20 cellular contexts compared by ENCODE assay signal in the genomic region with DNA sequence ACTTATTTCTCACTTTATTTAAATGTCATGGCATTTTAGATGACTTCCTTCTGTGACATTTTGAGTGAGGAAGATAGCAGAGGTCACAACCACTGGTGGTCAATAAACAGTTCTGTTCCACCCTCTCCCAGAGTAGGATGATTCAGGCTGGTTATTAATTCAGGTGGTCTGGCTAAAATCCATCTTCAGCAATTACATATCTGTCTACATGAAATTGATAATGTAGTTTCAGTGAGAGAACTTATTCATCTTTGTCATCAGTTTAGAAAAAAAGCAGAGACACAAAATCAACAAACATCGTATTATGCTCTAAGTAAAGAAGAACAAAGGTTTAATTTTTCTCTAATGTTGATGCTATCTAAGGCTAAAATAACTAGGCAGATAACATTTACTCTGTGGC.
A peak's percentile ranks its signal among the peaks of the same experiment; 100 is the strongest.
DNase-seq lines count a peak whose midpoint lies in the region; ATAC-seq and TF ChIP-seq lines count a peak whose summit lies in the region.
"Had no signal": no experiment of that assay in that cellular context is flagged by ENCODE, and none has a peak within 500 bp of the region (broad histone marks: within the 10 kb centered on the region; RNA-seq: fewer than 3 reads in every experiment).

No MANE protein-coding gene starts in this region.

- CTCF ChIA-PET in SK-N-SH (lab: Yijun Ruan, JAX), result no interaction called here
- CTCF ChIA-PET in CD4-positive, alpha-beta T cell (lab: Charles Lee), result no interaction called here

- no peak overlapping the region for H3K27ac ChIP-seq in SK-N-SH (ENCODE audit: low read depth in 2 of 2, low read length in 1 of 2)
- H3K27ac ChIP-seq in CD4-positive, alpha-beta T cell (ENCODE audit: low read depth, low read length), result no peak overlapping the region
- H3K27ac ChIP-seq: 22Rv1; BLaER1 treated with 17β-estradiol and CSF1 and Interleukin-3, amounts not matched to agents 10 nM and 100 nM had no signal

- WGBS in SK-N-SH (ENCODE audit: low lambda C conversion rate), result 44% methylated on average over 1 of the region's 1 CpG

- POLR2A ChIA-PET in SK-N-SH (lab: Yijun Ruan, JAX), result no interaction called here
- POLR2A ChIA-PET in CD4-positive, alpha-beta T cell (lab: Charles Lee), result no interaction called here

- TF ChIP-seq EP300 in SK-N-SH (IDR thresholded peaks at IDR 0.05; ENCODE audit: borderline replicate concordance in 1 of 2, low read depth in 1 of 2, low read length in 1 of 2), result peak in 1 of 2 experiments; percentile 40; a peak in 1 of 4 replicates

- no peaks in the 10 kb centered on the region for H3F3A ChIP-seq in SK-N-SH (replicated peaks; ENCODE audit: insufficient read depth)

- H3K79me2 ChIP-seq in SK-N-SH (ENCODE audit: insufficient read depth), result no peaks in the 10 kb centered on the region

- in situ Hi-C loops in SK-MEL-5 (cut with HindIII; ENCODE audit: low pct_unique_long_range_greater_than_20kb, low sequenced_read_pairs), result no loop called here

- H3K9me3 Mint-ChIP-seq in CD4-positive, alpha-beta T cell, result peaks cover 4% of the 10 kb centered on the region
- no peaks in the 10 kb centered on the region for H3K9me3 Mint-ChIP-seq in osteocyte (ENCODE audit: unreplicated experiment)
- H3K9me3 Mint-ChIP-seq: GM23338, H9 had no signal

- H3K27me3 Mint-ChIP-seq in CD4-positive, alpha-beta T cell, result no peaks in the 10 kb centered on the region
- H3K27me3 Mint-ChIP-seq in osteocyte (ENCODE audit: unreplicated experiment), result peaks cover 9% of the 10 kb centered on the region
- H3K27me3 Mint-ChIP-seq: B cell; CD4-positive, alpha-beta memory T cell had no signal

- H3K27me3 ChIP-seq in BE2C (no peaks in the 10 kb centered on the region), SK-N-SH (ENCODE audit: insufficient read depth) (no peaks in the 10 kb centered on the region)
- no peaks in the 10 kb centered on the region for H3K27me3 ChIP-seq in CD4-positive, alpha-beta T cell (ENCODE audit: control insufficient read depth, insufficient read depth, low read length)
- H3K27me3 ChIP-seq: BLaER1 treated with 17β-estradiol and CSF1 and Interleukin-3, amounts not matched to agents 10 nM and 100 nM had no signal

- no peak overlapping the region for H3K4me2 ChIP-seq in SK-N-SH
- H3K4me2 ChIP-seq: BLaER1 treated with 17β-estradiol and CSF1 and Interleukin-3, amounts not matched to agents 10 nM and 100 nM; GM23338 had no signal

- no peak overlapping the region for H3K4me3 ChIP-seq in BE2C (ENCODE audit: low read depth, low read length)
- no peak overlapping the region for H3K4me3 ChIP-seq in SK-N-SH (ENCODE audit: low read depth in 2 of 2, low read length in 1 of 2)
- H3K4me3 ChIP-seq: BLaER1 treated with 17β-estradiol and CSF1 and Interleukin-3, amounts not matched to agents 10 nM and 100 nM; GM12878; GM23338 had no signal

- H3K9me2 ChIP-seq in SK-N-SH, result no peaks in the 10 kb centered on the region

- H3K27ac Mint-ChIP-seq in CD4-positive, alpha-beta T cell, result no peak overlapping the region
- no peak overlapping the region for H3K27ac Mint-ChIP-seq in osteocyte (ENCODE audit: unreplicated experiment)
- H3K27ac Mint-ChIP-seq: B cell; CD14-positive monocyte; CD4-positive, alpha-beta memory T cell; GM23338; H9 had no signal

- TF ChIP-seq CTCF in BE2C (IDR thresholded peaks at IDR 0.05; ENCODE audit: low read depth, low read length) (no peak), SK-N-SH (IDR thresholded peaks at IDR 0.05) (no peak), osteocyte (IDR thresholded peaks at IDR 0.05) (no peak)
- TF ChIP-seq CTCF in CD4-positive, alpha-beta T cell (IDR thresholded peaks at IDR 0.05), result no peak

- no peaks in the 10 kb centered on the region for H3K4me1 Mint-ChIP-seq in CD4-positive, alpha-beta T cell (ENCODE audit: low read depth)
- peaks cover 9% of the 10 kb centered on the region for H3K4me1 Mint-ChIP-seq in osteocyte (ENCODE audit: unreplicated experiment)
- H3K4me1 Mint-ChIP-seq: B cell; CD14-positive monocyte; CD4-positive, alpha-beta memory T cell; GM23338; H9 had no signal

- H3K9ac ChIP-seq in SK-N-SH, result no peak overlapping the region
- H3K9ac ChIP-seq: BLaER1 treated with 17β-estradiol and CSF1 and Interleukin-3, amounts not matched to agents 10 nM and 100 nM had no signal

- DNase-seq in BE2C, result peak; percentile 26
- peak; percentile 43 for DNase-seq in SK-MEL-5 (ENCODE audit: low read depth, low spot score)
- peak; percentile 24 for DNase-seq in SK-N-SH
- DNase-seq in foreskin melanocyte, result peak; percentile 11
- no peak for DNase-seq in CD4-positive, alpha-beta T cell
- DNase-seq in DMS79 (lab: John Stamatoyannopoulos, UW), result no peak
- no peak for DNase-seq in osteocyte (ENCODE audit: extremely low spot score, unreplicated experiment)
- DNase-seq: Caco-2; CD4-positive, alpha-beta memory T cell; DMS153; EL; GDM1; H9 had no signal

- no peak for TF ChIP-seq RAD21 in SK-N-SH (IDR thresholded peaks at IDR 0.05; ENCODE audit: low read length)

- no peak overlapping the region for H3K4me3 Mint-ChIP-seq in CD4-positive, alpha-beta T cell
- H3K4me3 Mint-ChIP-seq in osteocyte (ENCODE audit: unreplicated experiment), result no peak overlapping the region
- H3K4me3 Mint-ChIP-seq: B cell, CD14-positive monocyte, GM23338, H9 had no signal

- intact Hi-C loops in CD4-positive, alpha-beta T cell (cut with DNase I, micrococcal nuclease), result no loop called here

- H3K36me3 Mint-ChIP-seq in CD4-positive, alpha-beta T cell (ENCODE audit: low read depth), result no peaks in the 10 kb centered on the region
- H3K36me3 Mint-ChIP-seq in osteocyte (ENCODE audit: unreplicated experiment), result no peaks in the 10 kb centered on the region
- H3K36me3 Mint-ChIP-seq: CD14-positive monocyte; CD4-positive, alpha-beta memory T cell had no signal

- ATAC-seq in CD4-positive, alpha-beta T cell (ENCODE audit: poor library complexity), result no peak
- ATAC-seq: GM12878, GM23338, HCT116 had no signal

- H4K20me1 ChIP-seq in SK-N-SH (ENCODE audit: insufficient read depth), result no peaks in the 10 kb centered on the region
- H4K20me1 ChIP-seq: BLaER1 treated with 17β-estradiol and CSF1 and Interleukin-3, amounts not matched to agents 10 nM and 100 nM had no signal

- H3K4me1 ChIP-seq in BE2C (peaks cover 2% of the 10 kb centered on the region), SK-N-SH (ENCODE audit: control insufficient read depth in 1 of 2, insufficient read depth in 2 of 2, low read depth in 1 of 2, low read length in 1 of 2) (peaks cover 3 to 8% of the 10 kb centered on the region in 2 experiments; a peak in 2 of 4 replicates)
- H3K4me1 ChIP-seq: BLaER1 treated with 17β-estradiol and CSF1 and Interleukin-3, amounts not matched to agents 10 nM and 100 nM; Caco-2 had no signal

- no peak overlapping the region for H2AFZ ChIP-seq in SK-N-SH (ENCODE audit: low read depth)
- H2AFZ ChIP-seq: GM23338 had no signal

- H3K36me3 ChIP-seq in BE2C (no peaks in the 10 kb centered on the region), SK-N-SH (replicated peaks in 1 of 2; ENCODE audit: control insufficient read depth in 1 of 2, insufficient read depth in 2 of 2, low read length in 1 of 2) (no peaks in the 10 kb centered on the region)
- H3K36me3 ChIP-seq: BLaER1 treated with 17β-estradiol and CSF1 and Interleukin-3, amounts not matched to agents 10 nM and 100 nM had no signal

- no peaks in the 10 kb centered on the region for H3K9me3 ChIP-seq in BE2C
- no peaks in the 10 kb centered on the region for H3K9me3 ChIP-seq in SK-N-SH
- no peaks in the 10 kb centered on the region for H3K9me3 ChIP-seq in CD4-positive, alpha-beta T cell (ENCODE audit: control insufficient read depth, low read length)
- H3K9me3 ChIP-seq: BLaER1 treated with 17β-estradiol and CSF1 and Interleukin-3, amounts not matched to agents 10 nM and 100 nM; Caco-2 had no signal

TF ChIP-seq in SK-N-SH, 30 proteins besides CTCF, POLR2A, EP300 and RAD21:
- no peak for TF ChIP-seq USF2 (IDR thresholded peaks at IDR 0.05; ENCODE audit: borderline replicate concordance, low read depth, low read length)
- TF ChIP-seq PBX3 (IDR thresholded peaks at IDR 0.05), result peak; percentile 46; the same call in 1 of the 2 replicates
- peak; percentile 32; the same call in 1 of the 2 replicates for TF ChIP-seq GATA2 (CRISPR knock-in tag; IDR thresholded peaks at IDR 0.05)
- peak; percentile 45; the same call in 1 of the 2 replicates for TF ChIP-seq TCF12 (IDR thresholded peaks at IDR 0.05)
TF ChIP-seq in SK-N-SH: peak in this region for 3.

Comparison
In these comparisons a context has a peak if more than half of its experiments do, and no peak if none do; other contexts are left out.
1. DNase-seq: peak in BE2C (single experiment), SK-MEL-5 (single experiment), SK-N-SH (single experiment) and foreskin melanocyte (single experiment); none in CD4-positive, alpha-beta T cell (0 of 10), DMS79 (single experiment) and osteocyte (single experiment).